Comparison of ENCODE assay signal across 10 cellular contexts in the genomic region with DNA sequence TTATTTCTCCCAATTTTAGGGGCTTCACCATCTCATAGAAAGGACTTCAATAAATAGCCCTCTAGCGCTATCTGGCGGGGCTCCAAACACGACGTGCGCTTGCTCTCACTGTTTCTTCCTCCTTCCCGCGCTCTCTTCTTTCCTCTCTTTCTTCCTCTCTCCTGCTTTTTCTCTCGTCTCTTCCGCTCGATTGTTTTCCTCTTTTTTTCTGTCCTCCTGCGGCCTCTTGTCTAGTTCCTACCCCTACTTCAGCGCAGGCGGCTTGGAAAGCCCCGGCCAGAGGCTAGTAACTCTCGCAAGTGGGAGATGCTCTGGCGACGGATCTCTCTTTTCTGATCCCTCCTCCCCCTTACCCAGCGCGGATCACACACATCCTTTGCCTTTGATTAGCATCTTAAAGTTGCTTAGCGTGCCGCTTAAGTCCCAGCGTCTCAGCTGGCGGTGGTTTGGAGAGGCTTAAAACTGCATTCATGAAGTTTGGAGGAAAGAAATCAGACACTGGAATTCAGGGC. TPM values are rescaled to one million over a fixed set of nuclear protein-coding genes. Genes with fewer than 3 reads are reported as not detected.
A peak's percentile ranks its signal among the peaks of the same experiment; 100 is the strongest.
DNase-seq lines count a peak whose midpoint lies in the region; ATAC-seq and TF ChIP-seq lines count a peak whose summit lies in the region.
"Had no signal": no experiment of that assay in that cellular context is flagged by ENCODE, and none has a peak within 500 bp of the region (broad histone marks: within the 10 kb centered on the region; RNA-seq: fewer than 3 reads in every experiment).

No MANE protein-coding gene starts in this region.

- peaks cover 8% of the 10 kb centered on the region for H3K4me1 ChIP-seq in A673 (ENCODE audit: insufficient read depth, low read length, poor library complexity, severe bottlenecking)

- H3K36me3 ChIP-seq in A673 (ENCODE audit: insufficient read depth, low read length, poor library complexity, severe bottlenecking) (no peaks in the 10 kb centered on the region), brain microvascular endothelial cell (replicated peaks) (no peaks in the 10 kb centered on the region)

- BruUV-seq in A673 (replicated peaks; lab: Mats Ljungman, UMichigan): no TSS peak

- intact Hi-C loops in A673 (cut with micrococcal nuclease; ENCODE audit: unreplicated experiment): loop anchor here (1.0 to 10.0 kb wide), 4 partner anchors 223 to 1352 kb away; no protein-coding TSS in a partner anchor

- in situ Hi-C loops in brain microvascular endothelial cell (cut with HindIII; ENCODE audit: low pct_ligation_motif_present, low sequenced_read_pairs): loop anchor here (10.0 to 25.0 kb wide), 2 partner anchors 222 to 1569 kb away; a partner anchor contains a TSS

- peak; percentile 58 for DNase-seq in A673 (ENCODE audit: low spot score)
- DNase-seq in HCEC 1CT: peak; percentile 51
- no peak for DNase-seq in brain microvascular endothelial cell
- DNase-seq in lung microvascular endothelial cell (ENCODE audit: low read depth in 2 of 2): peak; percentile 43 to 74
- no peak for DNase-seq in activated effector memory CD4-positive, alpha-beta T cell treated with Interleukin-2 at 50 U/mL for 16 hours
- DNase-seq in COLO668 (lab: John Stamatoyannopoulos, UW; ENCODE audit: unreplicated experiment): no peak
- no peak for DNase-seq in kidney glomerular epithelial cell (lab: John Stamatoyannopoulos, UW)

- POLR2A ChIA-PET in A673 (lab: Charles Lee; ENCODE audit: low non-redundant PET): no interaction called here

- H3K9me3 ChIP-seq in A673 (ENCODE audit: low read depth, low read length, poor library complexity, severe bottlenecking): no peaks in the 10 kb centered on the region

- H3K27me3 ChIP-seq in A673 (replicated peaks; ENCODE audit: insufficient read depth, low read depth, low read length, poor library complexity): peaks cover 87% of the 10 kb centered on the region
- H3K27me3 ChIP-seq in brain microvascular endothelial cell (replicated peaks): peaks cover 80% of the 10 kb centered on the region

- ATAC-seq in GM18498 (IDR thresholded peaks at IDR 0.05; ENCODE audit: unreplicated experiment): no peak
- ATAC-seq: left colon had no signal

- H3K27ac ChIP-seq in A673 (ENCODE audit: low read depth, low read length, poor library complexity, severe bottlenecking) (no peak overlapping the region), brain microvascular endothelial cell (no peak overlapping the region)

- TF ChIP-seq CTCF in A673 (conservative IDR thresholded peaks at IDR 0.05; ENCODE audit: low read depth, low read length): peak; percentile 62
- TF ChIP-seq CTCF in brain microvascular endothelial cell (IDR thresholded peaks at IDR 0.05; ENCODE audit: low read depth, low read length, missing control alignments): peak; percentile 66

- H3K4me3 ChIP-seq in A673 (ENCODE audit: low read depth, low read length, poor library complexity, severe bottlenecking) (peak overlapping the region; percentile 23), brain microvascular endothelial cell (ENCODE audit: low read depth, low read length) (peak overlapping the region; percentile 9)

- CTCF ChIA-PET in A673 (lab: Charles Lee): interaction anchor here (0.6 kb wide), 2 partner anchors 16 to 224 kb away, joined by 3 read pairs; no protein-coding TSS in a partner anchor

RNA-seq across cellular contexts. Expression of a gene that starts 6.2 kb away (rescaled TPM):
- total RNA-seq in A673 (2021): 9.3 and 11.7 TPM in 2 replicates
- 16.6 and 17.3 TPM in 2 replicates for total RNA-seq in lung microvascular endothelial cell
- total RNA-seq: T-helper 1 cell treated with Interleukin-12 subunit alpha and Interleukin-12 subunit beta and Interleukin-4 antibody, amounts not matched to agents 30 ng/mL and 1 ng/mL, for 36 hours had no signal

Comparison
In these comparisons a context has a peak if more than half of its experiments do, and no peak if none do; other contexts are left out.
1. DNase-seq: peak in A673 (single experiment), HCEC 1CT (single experiment) and lung microvascular endothelial cell (2 of 2); none in brain microvascular endothelial cell (single experiment), activated effector memory CD4-positive, alpha-beta T cell treated with Interleukin-2 at 50 U/mL for 16 hours (single experiment), COLO668 (single experiment) and kidney glomerular epithelial cell (single experiment).